ENCODE assay signal across 31 cellular contexts in the genomic region with DNA sequence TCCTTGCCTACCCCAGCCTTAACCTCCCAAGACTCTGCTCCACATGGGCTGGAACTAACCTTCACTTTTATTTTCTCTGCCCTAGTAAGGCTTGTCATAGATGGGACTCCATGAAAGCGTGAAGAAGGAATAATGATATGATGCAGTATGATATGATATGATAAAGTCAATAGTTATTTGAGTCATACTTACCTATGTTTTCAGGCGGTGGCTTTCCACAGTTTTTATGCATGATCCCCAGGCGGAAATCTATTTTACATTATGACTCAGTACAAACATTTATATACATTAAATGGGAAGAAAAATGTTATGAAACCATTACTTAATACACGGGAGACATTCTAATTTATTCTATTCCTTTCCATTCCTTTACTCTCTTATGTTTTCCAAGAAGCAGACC. TPM values are rescaled to one million over a fixed set of nuclear protein-coding genes. Genes with fewer than 3 reads are reported as not detected.
"Had no signal": no experiment of that assay in that cellular context is flagged by ENCODE, and none has a peak within 500 bp of the region (broad histone marks: within the 10 kb centered on the region; RNA-seq: fewer than 3 reads in every experiment).

No MANE protein-coding gene starts in this region.

- DNase-seq: Kasumi-1, KG1, MG63, NCI-H1092, NCI-H1105, NCI-H1417 treated with DMSO at 0.1 percent for 48 hours, NCI-H146, NCI-H1694, NCI-H187, NCI-H1930, NCI-H2029 treated with DMSO at 0.1 percent for 48 hours, NCI-H2081 treated with DMSO at 0.1 percent for 48 hours, NCI-H2107, NCI-H2171, NCI-H226, NCI-H446 treated with DMSO at 0.1 percent for 48 hours, NCI-H524, NCI-H69, NCI-H748 treated with DMSO at 0.1 percent for 48 hours, NCI-H82, Peyer's patch, Right ventricle myocardium superior, RPMI8226, SIG-M5, SJCRH30, T-cell had no signal

- H3K27ac Mint-ChIP-seq: T-cell had no signal

- H3K27ac ChIP-seq: Peyer's patch, SJCRH30, SK-N-MC had no signal

- H3K4me3 Mint-ChIP-seq: T-cell had no signal

- H3K27me3 ChIP-seq: MG63, Peyer's patch, SJCRH30 had no signal

- H3K9me3 ChIP-seq: MG63, Peyer's patch, SJCRH30 had no signal

- H3K4me1 Mint-ChIP-seq: T-cell had no signal

- ATAC-seq: SK-N-SH treated with all-trans-retinoic acid at 6 μM for 48 hours, T-cell had no signal

- H3K36me3 ChIP-seq: MG63, Peyer's patch, SJCRH30 had no signal

- H3K4me3 ChIP-seq: MG63, Peyer's patch, SJCRH30, SK-N-MC had no signal

- H3K4me1 ChIP-seq: Peyer's patch had no signal

RNA-seq across cellular contexts. Expression of a gene that starts 5.6 kb away (rescaled TPM):
- total RNA-seq: M059J, OCI-LY7, Right ventricle myocardium superior, SJCRH30, SK-MEL-5 had no signal
